ENCODE assay signal across 3 cellular contexts in the genomic region with DNA sequence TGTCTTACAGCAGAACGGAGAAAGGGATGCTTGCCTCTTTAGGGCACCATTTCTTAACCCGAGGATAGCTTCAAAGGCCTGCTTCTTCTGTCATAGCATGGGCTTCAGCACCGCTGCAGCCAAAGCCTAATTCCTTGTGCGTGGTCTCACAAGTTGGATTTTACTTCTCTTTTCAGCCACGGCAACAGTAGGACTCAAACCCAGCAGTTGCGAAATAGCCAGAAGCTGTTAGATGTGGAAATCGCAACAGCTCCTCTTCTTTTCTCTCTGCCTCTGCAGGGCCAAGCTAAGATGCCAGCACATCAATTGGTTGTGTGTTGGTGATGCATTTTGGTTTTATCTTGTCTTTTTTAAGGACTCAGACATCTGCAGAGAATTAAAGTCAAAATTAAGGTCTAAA.
A peak's percentile ranks its signal among the peaks of the same experiment; 100 is the strongest.
TF ChIP-seq lines count a peak whose summit lies in the region.

No MANE protein-coding gene starts in this region.

TF ChIP-seq in HepG2, 621 proteins besides CTCF, POLR2A, EP300 and RAD21:
- no peak for TF ChIP-seq NR3C1 (CRISPR knock-in tag; IDR thresholded peaks at IDR 0.05)
- TF ChIP-seq TRIM24 (CRISPR knock-in tag; IDR thresholded peaks at IDR 0.05), result no peak
- no peak for TF ChIP-seq HOXA9 (CRISPR knock-in tag; IDR thresholded peaks at IDR 0.05; ENCODE audit: borderline replicate concordance)
- TF ChIP-seq CEBPB (IDR thresholded peaks at IDR 0.05; ENCODE audit: borderline replicate concordance, low read depth, low read length), result peak; percentile 85
- TF ChIP-seq, protein P1, sequence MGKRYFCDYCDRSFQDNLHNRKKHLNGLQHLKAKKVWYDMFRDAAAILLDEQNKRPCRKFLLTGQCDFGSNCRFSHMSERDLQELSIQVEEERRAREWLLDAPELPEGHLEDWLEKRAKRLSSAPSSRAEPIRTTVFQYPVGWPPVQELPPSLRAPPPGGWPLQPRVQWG (CRISPR knock-in tag; IDR thresholded peaks at IDR 0.05; ENCODE audit: borderline replicate concordance, low read depth), result no peak
- TF ChIP-seq HOXA5 (CRISPR knock-in tag; IDR thresholded peaks at IDR 0.05), result no peak
- TF ChIP-seq ZMAT3 (CRISPR knock-in tag; conservative IDR thresholded peaks at IDR 0.05), result no peak

TF ChIP-seq in H1, 55 proteins besides CTCF, POLR2A, EP300 and RAD21:
- no peak for TF ChIP-seq CREB1 (IDR thresholded peaks at IDR 0.05)
- TF ChIP-seq CEBPB (IDR thresholded peaks at IDR 0.05; ENCODE audit: low read depth, low read length), result peak; percentile 94

TF ChIP-seq in GM12891, 5 proteins besides CTCF, POLR2A, EP300 and RAD21:
- TF ChIP-seq TAF1 (IDR thresholded peaks at IDR 0.05; ENCODE audit: low read depth, low read length), result no peak
- no peak for TF ChIP-seq PAX5 (IDR thresholded peaks at IDR 0.05; ENCODE audit: insufficient read depth, low read length, severe bottlenecking)
- no peak for TF ChIP-seq POU2F2 (IDR thresholded peaks at IDR 0.05; ENCODE audit: low read depth, low read length)
- TF ChIP-seq POLR2AphosphoS5 (IDR thresholded peaks at IDR 0.05; ENCODE audit: low read depth, low read length), result no peak
- no peak for TF ChIP-seq SPI1 (IDR thresholded peaks at IDR 0.05; ENCODE audit: low read depth, low read length)
